Comparison of ENCODE assay signal across 10 cellular contexts in the genomic region with DNA sequence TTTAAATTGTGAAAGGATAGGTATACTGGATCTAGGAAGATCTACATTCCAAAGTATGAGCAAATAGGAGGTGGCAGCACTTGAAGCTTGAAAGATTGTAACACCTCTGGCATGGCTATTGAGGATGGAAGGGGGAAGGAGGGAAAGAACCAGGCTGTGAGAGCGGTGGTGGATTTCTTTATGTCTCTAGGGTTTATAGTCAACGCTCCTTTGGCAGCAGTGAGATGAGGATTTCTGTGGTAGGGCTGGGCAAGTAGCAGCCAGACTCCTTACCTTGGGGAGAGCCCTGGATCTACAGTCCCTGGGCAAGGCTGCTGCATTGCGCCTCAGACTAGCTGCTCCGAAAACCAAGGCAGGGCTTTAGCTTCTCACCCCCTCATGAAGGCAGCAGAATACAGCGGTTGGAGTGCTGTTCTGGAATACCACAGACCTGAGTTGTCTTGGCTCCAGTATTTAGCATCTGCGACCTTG. TPM values are rescaled to one million over a fixed set of nuclear protein-coding genes. Genes with fewer than 3 reads are reported as not detected.
DNase-seq lines count a peak whose midpoint lies in the region; FAIRE-seq and TF ChIP-seq lines count a peak whose summit lies in the region.
"Had no signal": no experiment of that assay in that cellular context is flagged by ENCODE, and none has a peak within 500 bp of the region (broad histone marks: within the 10 kb centered on the region; RNA-seq: fewer than 3 reads in every experiment).

No MANE protein-coding gene starts in this region.

- no peak for FAIRE-seq in GM12891 (lab: Jason Lieb, UNC)

- DNase-seq in cardiac fibroblast (ENCODE audit: low read depth in 2 of 2) (peak; percentile 17 to 23), left kidney (ENCODE audit: low read depth, low spot score) (peak; percentile 8), stomach (no peak), RKO (ENCODE audit: low spot score) (no peak), GM12891 (ENCODE audit: insufficient read length, low spot score) (no peak)
- no peak for DNase-seq in stimulated activated CD4-positive, alpha-beta T cell treated with anti-CD3 and anti-CD28 coated beads, Interleukin-12 subunit alpha, Interleukin-12 subunit beta, amount 100 ng/mL, for 4 hours
- DNase-seq: brain microvascular endothelial cell, NCI-H2081 treated with DMSO at 0.1 percent for 48 hours had no signal

- H3K4me1 ChIP-seq in HUES48 (ENCODE audit: control insufficient read depth, insufficient read depth, low read length), result peaks cover 28% of the 10 kb centered on the region
- H3K4me1 ChIP-seq in stomach, result peaks cover 31 to 80% (median 55%) of the 10 kb centered on the region in 4 donors
- H3K4me1 ChIP-seq: SJSA1 had no signal

- peak overlapping the region; percentile 73 for H3K27ac ChIP-seq in HUES48 (ENCODE audit: low read depth, low read length)
- peak overlapping the region; percentile 3 to 75 (median 5) for H3K27ac ChIP-seq in stomach
- H3K27ac ChIP-seq: brain microvascular endothelial cell, SJSA1 had no signal

- H3K27me3 ChIP-seq in HUES48 (ENCODE audit: control insufficient read depth, insufficient read depth, low read length) (no peaks in the 10 kb centered on the region), stomach (no peaks in the 10 kb centered on the region)
- H3K27me3 ChIP-seq: brain microvascular endothelial cell, SJSA1 had no signal

- TF ChIP-seq POLR2A in stomach (IDR thresholded peaks at IDR 0.05) (no peak), GM12891 (IDR thresholded peaks at IDR 0.05; ENCODE audit: low read depth, low read length) (no peak)

- WGBS in stomach, 5 donors, result 73 to 85% (median 76%) methylated on average over 6 of the region's 6 CpGs

- no peak for TF ChIP-seq EP300 in stomach (IDR thresholded peaks at IDR 0.05)

- TF ChIP-seq CTCF in cardiac fibroblast (IDR thresholded peaks at IDR 0.05; ENCODE audit: low read depth, low read length) (no peak), stomach (IDR thresholded peaks at IDR 0.05) (no peak)

- intact Hi-C loops in stomach (cut with DNase I; ENCODE audit: low total_unique reads), result no loop called here

- H3K4me3 ChIP-seq in HUES48 (ENCODE audit: low read depth, low read length), result no peak overlapping the region
- H3K4me3 ChIP-seq in cardiac fibroblast (replicated peaks in 1 of 2; ENCODE audit: low read depth in 2 of 2, low read length in 2 of 2), result no peak overlapping the region
- no peak overlapping the region for H3K4me3 ChIP-seq in stomach
- H3K4me3 ChIP-seq: SJSA1 had no signal

- H3K9me3 ChIP-seq in HUES48 (ENCODE audit: control insufficient read depth, insufficient read depth, low read length) (no peaks in the 10 kb centered on the region), stomach (no peaks in the 10 kb centered on the region)
- H3K9me3 ChIP-seq: SJSA1 had no signal

- no peaks in the 10 kb centered on the region for H3K36me3 ChIP-seq in HUES48 (ENCODE audit: control insufficient read depth, insufficient read depth, low read length)
- H3K36me3 ChIP-seq in stomach, result no peaks in the 10 kb centered on the region
- H3K36me3 ChIP-seq: brain microvascular endothelial cell, SJSA1 had no signal

- 0 out of 2 replicates have a peak overlapping the region, but pooled peaks have one; percentile 11 for H3K9ac ChIP-seq in HUES48 (ENCODE audit: low read depth, low read length)

TF ChIP-seq in GM12891, 5 proteins besides CTCF, POLR2A, EP300 and RAD21:
- TF ChIP-seq POU2F2 (IDR thresholded peaks at IDR 0.05; ENCODE audit: low read depth, low read length), result no peak
- no peak for TF ChIP-seq PAX5 (IDR thresholded peaks at IDR 0.05; ENCODE audit: insufficient read depth, low read length, severe bottlenecking)
- no peak for TF ChIP-seq POLR2AphosphoS5 (IDR thresholded peaks at IDR 0.05; ENCODE audit: low read depth, low read length)
- no peak for TF ChIP-seq SPI1 (IDR thresholded peaks at IDR 0.05; ENCODE audit: low read depth, low read length)

RNA-seq across cellular contexts. Expression of a gene that starts 53.2 kb away (rescaled TPM):
- total RNA-seq in stomach, result 10 to 100 TPM; 17.7 to 85.2 (median 60.8) TPM
- polyA plus RNA-seq in stomach, result 10 to 100 TPM; 11.0 to 12.2 (median 11.4) TPM
- polyA plus RNA-seq in GM12891 (2012; ENCODE audit: low read depth, missing spikeins), result 15.0 TPM

Comparison
In these comparisons a context has a peak if more than half of its experiments do, and no peak if none do; other contexts are left out.
1. DNase-seq: peak in cardiac fibroblast (2 of 2) and left kidney (single experiment); none in stomach (single experiment), stimulated activated CD4-positive, alpha-beta T cell treated with anti-CD3 and anti-CD28 coated beads, Interleukin-12 subunit alpha, Interleukin-12 subunit beta, amount 100 ng/mL, for 4 hours (single experiment), RKO (single experiment) and GM12891 (single experiment).